20 cellular contexts compared by ENCODE assay signal in the genomic region with DNA sequence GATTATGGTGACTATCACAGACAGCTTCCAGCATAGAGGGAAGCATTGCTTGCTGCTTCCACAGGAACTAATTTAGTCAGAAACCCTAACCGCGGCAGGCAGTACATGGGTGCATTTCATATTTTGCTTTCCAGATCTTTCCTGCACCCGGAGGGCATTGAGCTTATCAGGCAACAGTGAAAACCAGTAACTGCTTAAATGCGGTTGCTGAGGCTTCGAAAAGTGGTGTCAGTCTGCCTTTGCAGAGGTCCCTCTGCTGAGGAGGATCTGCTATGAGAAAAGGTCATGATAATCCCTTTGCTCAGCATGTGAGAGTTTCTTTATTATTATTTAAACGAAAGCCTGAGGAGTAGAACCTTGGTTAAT. TPM values are rescaled to one million over a fixed set of nuclear protein-coding genes. Genes with fewer than 3 reads are reported as not detected.
DNase-seq lines count a peak whose midpoint lies in the region; ATAC-seq, FAIRE-seq and TF ChIP-seq lines count a peak whose summit lies in the region.
"Had no signal": no experiment of that assay in that cellular context is flagged by ENCODE, and none has a peak within 500 bp of the region (broad histone marks: within the 10 kb centered on the region; RNA-seq: fewer than 3 reads in every experiment).

No MANE protein-coding gene starts in this region.

- POLR2A ChIA-PET in HepG2 (lab: Yijun Ruan, JAX) = interaction anchor here (1.1 to 7.5 kb wide), 8 partner anchors 13 to 74 kb away, joined by 3 to 99 read pairs (median 6); a partner anchor contains a TSS

- ATAC-seq in HepG2 (no peak), HG03469 (IDR thresholded peaks at IDR 0.05; ENCODE audit: unreplicated experiment) (no peak), HG03135 (IDR thresholded peaks at IDR 0.05; ENCODE audit: unreplicated experiment) (no peak)

- in situ Hi-C loops in HepG2 (cut with HindIII; ENCODE audit: extremely low pct_ligation_motif_present, low pct_unique_long_range_greater_than_20kb) = no loop called here

- no peaks in the 10 kb centered on the region for H3K36me3 ChIP-seq in NT2/D1 (ENCODE audit: insufficient read depth, insufficient read length, low read length)
- H3K36me3 ChIP-seq in HepG2 (replicated peaks in 1 of 2; ENCODE audit: control insufficient read depth in 1 of 2, insufficient read depth in 2 of 2, low read length in 2 of 2) = no peaks in the 10 kb centered on the region
- H3K36me3 ChIP-seq in tibial artery = no peaks in the 10 kb centered on the region

- no peaks in the 10 kb centered on the region for H3K4me1 ChIP-seq in NT2/D1 (ENCODE audit: insufficient read depth, insufficient read length)
- H3K4me1 ChIP-seq in HepG2 (ENCODE audit: insufficient read depth, low read length) = peaks cover 77% of the 10 kb centered on the region
- peaks cover 0 to 86% (median 72%) of the 10 kb centered on the region in 4 donors for H3K4me1 ChIP-seq in tibial artery
- H3K4me1 ChIP-seq: parathyroid adenoma had no signal

- DNase-seq in NT2/D1 (ENCODE audit: low read depth, low spot score) (peak; percentile 35), caudate nucleus (lab: John Stamatoyannopoulos, UW) (no peak), HepG2 (ENCODE audit: low spot score) (no peak), tibial artery (no peak), NCI-H526 (lab: John Stamatoyannopoulos, UW) (no peak)
- DNase-seq: activated CD4-positive, alpha-beta T cell treated with anti-CD3 and anti-CD28 coated beads, Interleukin-2, amount 50 U/mL, for 4 hours; activated naive CD4-positive, alpha-beta T cell treated with anti-CD3 and anti-CD28 coated beads, Interleukin-2, amount 50 U/mL, for 16 hours; activated T-cell treated with anti-CD3 and anti-CD28 coated beads, Interleukin-2, amount 50 U/mL, for 1 hour; erythroblast; GDM1; immature natural killer cell; naive B cell; NCI-H1092 treated with DMSO at 0.1 percent for 48 hours; stimulated activated CD4-positive, alpha-beta T cell treated with anti-CD3 and anti-CD28 coated beads, Interleukin-4, amount 100 ng/mL, for 1 hour had no signal

- TF ChIP-seq EP300 in HepG2 (IDR thresholded peaks at IDR 0.05; ENCODE audit: low read depth in 2 of 2, low read length in 2 of 2) (no peak), HepG2 (CRISPR knock-in tag; IDR thresholded peaks at IDR 0.05; ENCODE audit: borderline replicate concordance) (no peak)

- peak overlapping the region; percentile 69 for H3K27ac ChIP-seq in caudate nucleus (ENCODE audit: low read depth, low read length)
- H3K27ac ChIP-seq in HepG2 (ENCODE audit: extremely low read length, insufficient read depth, low read length) = no peak overlapping the region
- H3K27ac ChIP-seq in tibial artery = peak overlapping the region; percentile 77 to 84
- H3K27ac ChIP-seq: parathyroid adenoma had no signal

- FAIRE-seq in HepG2 (lab: Jason Lieb, UNC) = no peak
- FAIRE-seq: astrocyte, TTC549 had no signal

- H2AFZ ChIP-seq in HepG2 (ENCODE audit: low read length) = no peak overlapping the region
- H2AFZ ChIP-seq: parathyroid adenoma had no signal

- no peak for TF ChIP-seq POLR2A in HepG2 (IDR thresholded peaks at IDR 0.05; ENCODE audit: insufficient read depth in 1 of 2, low read depth in 2 of 2, low read length in 2 of 2)

- H3K27me3 ChIP-seq in NT2/D1 (ENCODE audit: insufficient read depth, insufficient read length) (no peaks in the 10 kb centered on the region), HepG2 (ENCODE audit: control insufficient read depth in 1 of 2, insufficient read depth in 2 of 2, low read length in 2 of 2) (no peaks in the 10 kb centered on the region), tibial artery (no peaks in the 10 kb centered on the region)

- H3K4me2 ChIP-seq in HepG2 (ENCODE audit: low read depth, low read length) = peak overlapping the region; percentile 81

- intact Hi-C loops in HepG2 (cut with micrococcal nuclease; ENCODE audit: unreplicated experiment) (no loop called here), tibial artery (cut with DNase I; ENCODE audit: low total_unique reads) (no loop called here)

- H3K9me3 ChIP-seq in NT2/D1 (ENCODE audit: insufficient read depth, low read length) = no peaks in the 10 kb centered on the region
- no peaks in the 10 kb centered on the region for H3K9me3 ChIP-seq in HepG2 (ENCODE audit: low read length)
- H3K9me3 ChIP-seq in tibial artery = no peaks in the 10 kb centered on the region

- TF ChIP-seq RAD21 in HepG2 (CRISPR knock-in tag; IDR thresholded peaks at IDR 0.05) = no peak

- WGBS in HepG2 (ENCODE audit: low lambda C conversion rate) = 69% methylated on average over 5 of the region's 6 CpGs

- no peaks in the 10 kb centered on the region for H4K20me1 ChIP-seq in HepG2 (ENCODE audit: insufficient read depth, low read length)

- no peak for TF ChIP-seq CTCF in HepG2 (CRISPR knock-in tag; IDR thresholded peaks at IDR 0.05)
- no peak for TF ChIP-seq CTCF in tibial artery (IDR thresholded peaks at IDR 0.05)

- no peak overlapping the region for H3K9ac ChIP-seq in NT2/D1 (ENCODE audit: insufficient read length, low read depth)
- peak overlapping the region; percentile 1; the same call in 1 of the 2 replicates for H3K9ac ChIP-seq in HepG2 (ENCODE audit: insufficient read depth, low read depth, low read length)
- H3K9ac ChIP-seq: parathyroid adenoma had no signal

- H3K79me2 ChIP-seq in HepG2 (ENCODE audit: insufficient read depth, low read length) = no peaks in the 10 kb centered on the region
- H3K79me2 ChIP-seq: parathyroid adenoma had no signal

- no TSS peak for BruUV-seq in HepG2 (replicated peaks; lab: Mats Ljungman, UMichigan)

- CTCF ChIA-PET in HepG2 (lab: Yijun Ruan, JAX; ENCODE audit: low intra/inter-chr PET ratio, low total read pairs) = no interaction called here

- no peak overlapping the region for H3K4me3 ChIP-seq in NT2/D1 (ENCODE audit: insufficient read length, low read depth)
- peak overlapping the region in 2 of 3 experiments; percentile 33 to 61; a peak in 4 of 6 replicates for H3K4me3 ChIP-seq in HepG2 (replicated peaks in 1 of 3; ENCODE audit: insufficient read depth in 1 of 3, low read depth in 2 of 3, low read length in 3 of 3)
- H3K4me3 ChIP-seq in tibial artery = no peak overlapping the region
- H3K4me3 ChIP-seq: lung had no signal

TF ChIP-seq in HepG2, 621 proteins besides CTCF, POLR2A, EP300 and RAD21:
- no peak for TF ChIP-seq HNF4G (IDR thresholded peaks at IDR 0.05; ENCODE audit: borderline replicate concordance, low read depth, low read length)
- 0 out of 2 replicates have a peak, but pooled peaks have one; percentile 15 for TF ChIP-seq HNF4G (CRISPR knock-in tag; IDR thresholded peaks at IDR 0.05; ENCODE audit: borderline replicate concordance, low read depth)
- TF ChIP-seq, protein P1, sequence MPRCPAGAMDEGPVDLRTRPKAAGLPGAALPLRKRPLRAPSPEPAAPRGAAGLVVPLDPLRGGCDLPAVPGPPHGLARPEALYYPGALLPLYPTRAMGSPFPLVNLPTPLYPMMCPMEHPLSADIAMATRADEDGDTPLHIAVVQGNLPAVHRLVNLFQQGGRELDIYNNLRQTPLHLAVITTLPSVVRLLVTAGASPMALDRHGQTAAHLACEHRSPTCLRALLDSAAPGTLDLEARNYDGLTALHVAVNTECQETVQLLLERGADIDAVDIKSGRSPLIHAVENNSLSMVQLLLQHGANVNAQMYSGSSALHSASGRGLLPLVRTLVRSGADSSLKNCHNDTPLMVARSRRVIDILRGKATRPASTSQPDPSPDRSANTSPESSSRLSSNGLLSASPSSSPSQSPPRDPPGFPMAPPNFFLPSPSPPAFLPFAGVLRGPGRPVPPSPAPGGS (CRISPR knock-in tag; IDR thresholded peaks at IDR 0.05) = 0 out of 2 replicates have a peak, but pooled peaks have one; percentile 10
- TF ChIP-seq, protein P2, sequence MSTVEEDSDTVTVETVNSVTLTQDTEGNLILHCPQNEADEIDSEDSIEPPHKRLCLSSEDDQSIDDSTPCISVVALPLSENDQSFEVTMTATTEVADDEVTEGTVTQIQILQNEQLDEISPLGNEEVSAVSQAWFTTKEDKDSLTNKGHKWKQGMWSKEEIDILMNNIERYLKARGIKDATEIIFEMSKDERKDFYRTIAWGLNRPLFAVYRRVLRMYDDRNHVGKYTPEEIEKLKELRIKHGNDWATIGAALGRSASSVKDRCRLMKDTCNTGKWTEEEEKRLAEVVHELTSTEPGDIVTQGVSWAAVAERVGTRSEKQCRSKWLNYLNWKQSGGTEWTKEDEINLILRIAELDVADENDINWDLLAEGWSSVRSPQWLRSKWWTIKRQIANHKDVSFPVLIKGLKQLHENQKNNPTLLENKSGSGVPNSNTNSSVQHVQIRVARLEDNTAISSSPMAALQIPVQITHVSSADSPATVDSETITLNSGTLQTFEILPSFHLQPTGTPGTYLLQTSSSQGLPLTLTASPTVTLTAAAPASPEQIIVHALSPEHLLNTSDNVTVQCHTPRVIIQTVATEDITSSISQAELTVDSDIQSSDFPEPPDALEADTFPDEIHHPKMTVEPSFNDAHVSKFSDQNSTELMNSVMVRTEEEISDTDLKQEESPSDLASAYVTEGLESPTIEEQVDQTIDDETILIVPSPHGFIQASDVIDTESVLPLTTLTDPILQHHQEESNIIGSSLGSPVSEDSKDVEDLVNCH (CRISPR knock-in tag; IDR thresholded peaks at IDR 0.05) = no peak
TF ChIP-seq in HepG2: peak in this region for 2.

RNA-seq across cellular contexts. Expression of a gene that starts 44.6 kb away (rescaled TPM):
- 119 and 174 TPM in 2 replicates for total RNA-seq in HepG2 (2016; rRNA removed; fragmentation: Illumina TruSeq; extraction: Trizol)
- total RNA-seq in HepG2 (2016; cell fraction: cytosol; rRNA removed; fragmentation: Illumina TruSeq; extraction: Trizol; ENCODE audit: low read depth) = 13.0 and 13.5 TPM in 2 replicates
- 112 and 164 TPM in 2 replicates for total RNA-seq in HepG2 (2016; cell fraction: insoluble cytoplasmic fraction; rRNA removed; fragmentation: Illumina TruSeq; extraction: Trizol)
- 35.2 and 39.5 TPM in 2 replicates for total RNA-seq in HepG2 (2016; cell fraction: membrane; rRNA removed; fragmentation: Illumina TruSeq; extraction: Trizol)
- 134 and 149 TPM in 2 replicates for total RNA-seq in HepG2 (2016; cell fraction: nucleus; rRNA removed; fragmentation: Illumina TruSeq; extraction: Trizol)
- 31.9 and 38.1 TPM in 2 replicates for polyA plus RNA-seq in HepG2 (2011; rRNA removed)
- polyA plus RNA-seq in HepG2 (2011; cell fraction: cytosol; rRNA removed) = 14.6 and 24.9 TPM in 2 replicates
- 19.3 and 29.4 TPM in 2 replicates for polyA plus RNA-seq in HepG2 (2011; cell fraction: nucleus; rRNA removed)
- polyA plus RNA-seq in HepG2 (2012) = 62.4 and 98.0 TPM in 2 replicates
- polyA plus RNA-seq in HepG2 (2016; cell fraction: cytosol; fragmentation: Illumina TruSeq; extraction: Trizol; ENCODE audit: low read depth) = 1.6 and 1.8 TPM in 2 replicates
- 87.7 and 90.4 TPM in 2 replicates for polyA plus RNA-seq in HepG2 (2016; cell fraction: insoluble cytoplasmic fraction; fragmentation: Illumina TruSeq; extraction: Trizol; ENCODE audit: low read depth)
- polyA plus RNA-seq in HepG2 (2016; cell fraction: membrane; fragmentation: Illumina TruSeq; extraction: Trizol; ENCODE audit: low read depth) = 6.9 and 8.4 TPM in 2 replicates
- polyA plus RNA-seq in HepG2 (2016; cell fraction: nucleus; fragmentation: Illumina TruSeq; extraction: Trizol; ENCODE audit: insufficient read depth, low read depth) = 77.5 and 87.9 TPM in 2 replicates
- 17.3 and 25.8 TPM in 2 replicates for polyA minus RNA-seq in HepG2 (2011; rRNA and poly(A)+ RNA removed; ENCODE audit: low replicate concordance)
- polyA minus RNA-seq in HepG2 (2011; cell fraction: cytosol; rRNA and poly(A)+ RNA removed) = 82.6 and 95.3 TPM in 2 replicates
- 275 and 284 TPM in 2 replicates for polyA minus RNA-seq in HepG2 (2011; cell fraction: nucleus; rRNA and poly(A)+ RNA removed)

Comparison
In these comparisons a context has a peak if more than half of its experiments do, and no peak if none do; other contexts are left out.
1. H3K4me3 ChIP-seq: peak in HepG2 (2 of 3); none in NT2/D1 (single experiment) and tibial artery (0 of 2).